ENCODE assay signal across 1 cellular context in the genomic region with DNA sequence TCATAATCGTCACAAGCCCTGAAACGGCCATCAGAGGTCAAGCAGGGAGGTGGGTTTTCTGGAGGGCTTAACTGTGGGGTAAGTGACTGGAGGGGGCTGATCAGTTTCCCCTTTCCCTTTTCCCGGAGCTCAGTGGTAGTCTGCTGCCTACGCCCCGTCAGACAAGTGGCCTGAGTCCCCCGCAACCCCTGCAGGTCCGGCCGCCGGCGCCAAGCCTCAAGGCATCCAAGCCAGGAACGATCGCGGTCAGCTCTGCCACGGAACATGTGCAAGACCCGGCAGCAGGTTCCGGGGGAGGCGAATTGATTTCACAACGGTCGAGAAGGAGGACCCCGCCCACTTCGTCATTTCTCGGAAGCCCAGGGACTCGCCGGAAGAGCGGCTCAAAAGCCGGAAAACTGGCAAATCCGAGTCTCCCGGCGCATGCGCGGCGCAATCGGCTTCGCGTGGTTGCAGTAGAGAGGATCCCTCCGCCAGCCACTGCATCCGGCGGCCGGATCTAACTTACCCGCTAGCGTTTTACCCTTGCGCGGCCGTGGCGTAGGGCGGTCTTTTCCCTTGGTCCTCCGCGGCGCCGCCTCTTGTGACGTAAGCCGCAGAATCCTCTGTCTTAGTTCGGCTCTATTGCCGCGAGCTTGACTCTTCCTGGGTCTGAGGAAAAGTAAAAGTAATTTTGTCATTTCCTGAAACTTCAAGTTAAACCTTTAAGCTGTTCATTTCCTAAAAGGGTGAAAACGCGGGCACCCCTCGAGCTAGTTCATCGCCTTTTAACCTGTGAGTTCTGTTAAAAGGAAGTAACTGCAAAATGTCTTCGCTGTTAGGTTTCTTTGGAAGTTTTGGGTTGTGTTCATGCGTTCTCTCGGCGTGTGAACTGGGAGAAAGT.
TF ChIP-seq lines count a peak whose summit lies in the region.

No MANE protein-coding gene starts in this region.

TF ChIP-seq in HepG2, 621 proteins besides CTCF, POLR2A, EP300 and RAD21 (continued from another document and continues in another):
- TF ChIP-seq ELK4 (CRISPR knock-in tag; IDR thresholded peaks at IDR 0.05; ENCODE audit: borderline replicate concordance) = peak; percentile 93; the same call in 1 of the 2 replicates
- TF ChIP-seq RFXANK (CRISPR knock-in tag; IDR thresholded peaks at IDR 0.05) = peak; percentile 80; the same call in 1 of the 2 replicates
- peak; percentile 89; the same call in 1 of the 2 replicates for TF ChIP-seq ZSCAN9 (CRISPR knock-in tag; IDR thresholded peaks at IDR 0.05; ENCODE audit: borderline replicate concordance)
- peak; percentile 84; the same call in 1 of the 2 replicates for TF ChIP-seq ZNF709 (CRISPR knock-in tag; IDR thresholded peaks at IDR 0.05)
- no peak; the same call in 1 of the 2 replicates for TF ChIP-seq SAFB2 (CRISPR knock-in tag; IDR thresholded peaks at IDR 0.05; ENCODE audit: borderline replicate concordance, low read depth)
- TF ChIP-seq NFKB2 (CRISPR knock-in tag; IDR thresholded peaks at IDR 0.05; ENCODE audit: borderline replicate concordance) = peak; percentile 99
- peak; percentile 94 for TF ChIP-seq ETV6 (CRISPR knock-in tag; conservative IDR thresholded peaks at IDR 0.05)
- no peak for TF ChIP-seq ZNF282 (IDR thresholded peaks at IDR 0.05; ENCODE audit: partially characterized antibody)
- peak; percentile 94 for TF ChIP-seq CENPBD1 (CRISPR knock-in tag; IDR thresholded peaks at IDR 0.05; ENCODE audit: borderline replicate concordance, low read depth)
- peak; percentile 87 for TF ChIP-seq NR2C2 (CRISPR knock-in tag; IDR thresholded peaks at IDR 0.05; ENCODE audit: borderline replicate concordance)
- no peak for TF ChIP-seq RORA (CRISPR knock-in tag; IDR thresholded peaks at IDR 0.05)
- peak; percentile 80; the same call in 1 of the 2 replicates for TF ChIP-seq ZC3H13 (CRISPR knock-in tag; IDR thresholded peaks at IDR 0.05)
- no peak for TF ChIP-seq GLMP (CRISPR knock-in tag; IDR thresholded peaks at IDR 0.05; ENCODE audit: borderline replicate concordance)
- peak; percentile 70 for TF ChIP-seq ZNF337 (CRISPR knock-in tag; IDR thresholded peaks at IDR 0.05; ENCODE audit: borderline replicate concordance, low read depth)
- TF ChIP-seq ZSCAN29 (CRISPR knock-in tag; conservative IDR thresholded peaks at IDR 0.05) = peak; percentile 86
- TF ChIP-seq ZNF891 (CRISPR knock-in tag; IDR thresholded peaks at IDR 0.05) = peak; percentile 82
- peak; percentile 93; the same call in 1 of the 2 replicates for TF ChIP-seq ZNF20 (CRISPR knock-in tag; IDR thresholded peaks at IDR 0.05)
- no peak for TF ChIP-seq HNRNPK (IDR thresholded peaks at IDR 0.05; ENCODE audit: low read depth, low read length, poor library complexity, severe bottlenecking)
- peak; percentile 99 for TF ChIP-seq MEF2D (CRISPR knock-in tag; IDR thresholded peaks at IDR 0.05)
- peak; percentile 60; the same call in 1 of the 2 replicates for TF ChIP-seq ZNF12 (CRISPR knock-in tag; IDR thresholded peaks at IDR 0.05)
- peak; percentile 73; the same call in 1 of the 2 replicates for TF ChIP-seq THAP8 (CRISPR knock-in tag; IDR thresholded peaks at IDR 0.05; ENCODE audit: borderline replicate concordance)
- TF ChIP-seq ARNT2 (CRISPR knock-in tag; IDR thresholded peaks at IDR 0.05; ENCODE audit: low read depth) = peak; percentile 73; the same call in 1 of the 2 replicates
- peak; percentile 91; the same call in 1 of the 2 replicates for TF ChIP-seq ZNF160 (CRISPR knock-in tag; IDR thresholded peaks at IDR 0.05)
- TF ChIP-seq HDAC2 (CRISPR knock-in tag; IDR thresholded peaks at IDR 0.05) = peak; percentile 93
- TF ChIP-seq SETDB1 (CRISPR knock-in tag; IDR thresholded peaks at IDR 0.05; ENCODE audit: borderline replicate concordance) = no peak
- no peak for TF ChIP-seq CCAR2 (optimal IDR thresholded peaks at IDR 0.05; ENCODE audit: low read depth, low read length)
- TF ChIP-seq ZKSCAN5 (CRISPR knock-in tag; IDR thresholded peaks at IDR 0.05) = no peak
- TF ChIP-seq HOXA5 (CRISPR knock-in tag; IDR thresholded peaks at IDR 0.05) = peak; percentile 88
- peak; percentile 98 for TF ChIP-seq PHF21A (CRISPR knock-in tag; IDR thresholded peaks at IDR 0.05)
- no peak for TF ChIP-seq NONO (IDR thresholded peaks at IDR 0.05)
- TF ChIP-seq NONO (CRISPR knock-in tag; conservative IDR thresholded peaks at IDR 0.05) = peak; percentile 95
- TF ChIP-seq, protein P1, sequence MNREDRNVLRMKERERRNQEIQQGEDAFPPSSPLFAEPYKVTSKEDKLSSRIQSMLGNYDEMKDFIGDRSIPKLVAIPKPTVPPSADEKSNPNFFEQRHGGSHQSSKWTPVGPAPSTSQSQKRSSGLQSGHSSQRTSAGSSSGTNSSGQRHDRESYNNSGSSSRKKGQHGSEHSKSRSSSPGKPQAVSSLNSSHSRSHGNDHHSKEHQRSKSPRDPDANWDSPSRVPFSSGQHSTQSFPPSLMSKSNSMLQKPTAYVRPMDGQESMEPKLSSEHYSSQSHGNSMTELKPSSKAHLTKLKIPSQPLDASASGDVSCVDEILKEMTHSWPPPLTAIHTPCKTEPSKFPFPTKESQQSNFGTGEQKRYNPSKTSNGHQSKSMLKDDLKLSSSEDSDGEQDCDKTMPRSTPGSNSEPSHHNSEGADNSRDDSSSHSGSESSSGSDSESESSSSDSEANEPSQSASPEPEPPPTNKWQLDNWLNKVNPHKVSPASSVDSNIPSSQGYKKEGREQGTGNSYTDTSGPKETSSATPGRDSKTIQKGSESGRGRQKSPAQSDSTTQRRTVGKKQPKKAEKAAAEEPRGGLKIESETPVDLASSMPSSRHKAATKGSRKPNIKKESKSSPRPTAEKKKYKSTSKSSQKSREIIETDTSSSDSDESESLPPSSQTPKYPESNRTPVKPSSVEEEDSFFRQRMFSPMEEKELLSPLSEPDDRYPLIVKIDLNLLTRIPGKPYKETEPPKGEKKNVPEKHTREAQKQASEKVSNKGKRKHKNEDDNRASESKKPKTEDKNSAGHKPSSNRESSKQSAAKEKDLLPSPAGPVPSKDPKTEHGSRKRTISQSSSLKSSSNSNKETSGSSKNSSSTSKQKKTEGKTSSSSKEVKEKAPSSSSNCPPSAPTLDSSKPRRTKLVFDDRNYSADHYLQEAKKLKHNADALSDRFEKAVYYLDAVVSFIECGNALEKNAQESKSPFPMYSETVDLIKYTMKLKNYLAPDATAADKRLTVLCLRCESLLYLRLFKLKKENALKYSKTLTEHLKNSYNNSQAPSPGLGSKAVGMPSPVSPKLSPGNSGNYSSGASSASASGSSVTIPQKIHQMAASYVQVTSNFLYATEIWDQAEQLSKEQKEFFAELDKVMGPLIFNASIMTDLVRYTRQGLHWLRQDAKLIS (CRISPR knock-in tag; IDR thresholded peaks at IDR 0.05) = peak; percentile 77; the same call in 1 of the 2 replicates
- TF ChIP-seq, protein P2, sequence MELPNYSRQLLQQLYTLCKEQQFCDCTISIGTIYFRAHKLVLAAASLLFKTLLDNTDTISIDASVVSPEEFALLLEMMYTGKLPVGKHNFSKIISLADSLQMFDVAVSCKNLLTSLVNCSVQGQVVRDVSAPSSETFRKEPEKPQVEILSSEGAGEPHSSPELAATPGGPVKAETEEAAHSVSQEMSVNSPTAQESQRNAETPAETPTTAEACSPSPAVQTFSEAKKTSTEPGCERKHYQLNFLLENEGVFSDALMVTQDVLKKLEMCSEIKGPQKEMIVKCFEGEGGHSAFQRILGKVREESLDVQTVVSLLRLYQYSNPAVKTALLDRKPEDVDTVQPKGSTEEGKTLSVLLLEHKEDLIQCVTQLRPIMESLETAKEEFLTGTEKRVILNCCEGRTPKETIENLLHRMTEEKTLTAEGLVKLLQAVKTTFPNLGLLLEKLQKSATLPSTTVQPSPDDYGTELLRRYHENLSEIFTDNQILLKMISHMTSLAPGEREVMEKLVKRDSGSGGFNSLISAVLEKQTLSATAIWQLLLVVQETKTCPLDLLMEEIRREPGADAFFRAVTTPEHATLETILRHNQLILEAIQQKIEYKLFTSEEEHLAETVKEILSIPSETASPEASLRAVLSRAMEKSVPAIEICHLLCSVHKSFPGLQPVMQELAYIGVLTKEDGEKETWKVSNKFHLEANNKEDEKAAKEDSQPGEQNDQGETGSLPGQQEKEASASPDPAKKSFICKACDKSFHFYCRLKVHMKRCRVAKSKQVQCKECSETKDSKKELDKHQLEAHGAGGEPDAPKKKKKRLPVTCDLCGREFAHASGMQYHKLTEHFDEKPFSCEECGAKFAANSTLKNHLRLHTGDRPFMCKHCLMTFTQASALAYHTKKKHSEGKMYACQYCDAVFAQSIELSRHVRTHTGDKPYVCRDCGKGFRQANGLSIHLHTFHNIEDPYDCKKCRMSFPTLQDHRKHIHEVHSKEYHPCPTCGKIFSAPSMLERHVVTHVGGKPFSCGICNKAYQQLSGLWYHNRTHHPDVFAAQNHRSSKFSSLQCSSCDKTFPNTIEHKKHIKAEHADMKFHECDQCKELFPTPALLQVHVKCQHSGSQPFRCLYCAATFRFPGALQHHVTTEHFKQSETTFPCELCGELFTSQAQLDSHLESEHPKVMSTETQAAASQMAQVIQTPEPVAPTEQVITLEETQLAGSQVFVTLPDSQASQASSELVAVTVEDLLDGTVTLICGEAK (IDR thresholded peaks at IDR 0.05) = no peak
- TF ChIP-seq, protein P2 (CRISPR knock-in tag; IDR thresholded peaks at IDR 0.05) = peak; percentile 90
- TF ChIP-seq NFE2L2 (IDR thresholded peaks at IDR 0.05; ENCODE audit: low read length) = no peak
- no peak for TF ChIP-seq REXO4 (CRISPR knock-in tag; IDR thresholded peaks at IDR 0.05; ENCODE audit: borderline replicate concordance)
- peak; percentile 97 for TF ChIP-seq CREM (IDR thresholded peaks at IDR 0.05)
- peak; percentile 49; the same call in 1 of the 2 replicates for TF ChIP-seq CREM (CRISPR knock-in tag; IDR thresholded peaks at IDR 0.05)
- TF ChIP-seq HES4 (CRISPR knock-in tag; IDR thresholded peaks at IDR 0.05; ENCODE audit: borderline replicate concordance) = peak; percentile 66; the same call in 1 of the 2 replicates
- peak; percentile 97; the same call in 1 of the 2 replicates for TF ChIP-seq ZNF232 (CRISPR knock-in tag; IDR thresholded peaks at IDR 0.05; ENCODE audit: borderline replicate concordance)
